In the genomic region with DNA sequence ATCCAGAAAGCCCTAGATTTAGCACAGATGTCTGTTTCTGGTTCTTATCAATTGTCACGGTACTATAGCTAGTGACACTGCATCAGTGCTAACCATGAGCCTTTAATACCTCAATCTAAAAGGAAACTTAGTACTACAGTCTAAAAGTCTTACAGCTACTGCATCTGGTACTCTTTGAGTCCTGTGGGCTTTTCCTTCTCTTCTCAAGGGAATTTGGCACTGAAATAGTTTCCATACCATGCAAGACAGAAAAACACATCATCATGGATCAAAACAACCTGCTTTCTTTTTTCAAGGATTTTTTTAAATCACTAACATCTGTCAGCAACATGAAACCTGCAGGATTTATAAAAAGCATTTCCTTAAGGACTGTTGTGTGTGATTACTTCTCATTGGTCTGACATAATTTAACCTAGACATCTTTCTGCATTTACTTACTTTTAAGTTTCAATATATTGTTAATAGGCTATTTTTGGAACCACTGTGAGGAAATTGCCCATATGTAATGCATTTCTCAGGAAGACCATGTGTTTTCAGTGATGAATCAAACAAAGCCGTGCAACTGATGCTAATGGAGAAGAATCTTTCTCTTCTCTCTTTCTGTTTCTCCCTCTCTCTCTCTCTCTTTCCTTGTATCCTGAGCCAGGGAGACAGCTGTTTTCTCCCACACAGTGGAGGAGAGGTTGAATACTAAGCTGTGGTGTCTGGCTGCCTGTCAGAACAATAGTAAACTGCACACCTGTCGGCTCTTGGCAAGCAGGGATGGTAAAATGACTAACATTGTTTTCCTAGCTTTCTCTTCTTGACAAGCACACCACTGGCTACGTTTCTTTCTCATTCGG, we compare ENCODE assay signal across 11 cellular contexts.
DNase-seq lines count a peak whose midpoint lies in the region; ATAC-seq and TF ChIP-seq lines count a peak whose summit lies in the region.
"Had no signal": no experiment of that assay in that cellular context is flagged by ENCODE, and none has a peak within 500 bp of the region (broad histone marks: within the 10 kb centered on the region; RNA-seq: fewer than 3 reads in every experiment).

No MANE protein-coding gene starts in this region.

- peak; percentile 63; the same call in 2 of the 3 replicates for ATAC-seq in RWPE2 (ENCODE audit: low read depth)
- ATAC-seq in HG02870 (IDR thresholded peaks at IDR 0.05; ENCODE audit: unreplicated experiment): no peak

- peaks cover 24% of the 10 kb centered on the region for H3K4me1 Mint-ChIP-seq in type B pancreatic cell (ENCODE audit: unreplicated experiment)

- no peaks in the 10 kb centered on the region for H3K4me1 ChIP-seq in RWPE2 (ENCODE audit: insufficient read depth, poor library complexity, severe bottlenecking)

- peaks cover 13% of the 10 kb centered on the region for H3K27me3 ChIP-seq in RWPE2 (ENCODE audit: insufficient read depth, poor library complexity, severe bottlenecking)
- H3K27me3 ChIP-seq: ovary had no signal

- TF ChIP-seq CTCF in RWPE2 (IDR thresholded peaks at IDR 0.05; ENCODE audit: poor library complexity, severe bottlenecking) (no peak), foreskin fibroblast (IDR thresholded peaks at IDR 0.05; ENCODE audit: low read depth, low read length) (no peak), type B pancreatic cell (conservative IDR thresholded peaks at IDR 0.05) (no peak)

- peaks cover 14% of the 10 kb centered on the region for H3K9me3 Mint-ChIP-seq in type B pancreatic cell

- H3K36me3 Mint-ChIP-seq in type B pancreatic cell: peaks cover 9% of the 10 kb centered on the region

- H3K9me3 ChIP-seq in RWPE2 (ENCODE audit: severe bottlenecking): peaks cover 2% of the 10 kb centered on the region
- H3K9me3 ChIP-seq: ovary had no signal

- H3K4me3 ChIP-seq in RWPE2 (ENCODE audit: severe bottlenecking) (no peak overlapping the region), foreskin fibroblast (ENCODE audit: low read depth in 1 of 2, low read length in 2 of 2) (peak overlapping the region; percentile 34 to 50)
- H3K4me3 ChIP-seq: ovary, thoracic aorta had no signal

- peak overlapping the region; percentile 72 for H3K4me3 Mint-ChIP-seq in type B pancreatic cell

- peaks cover 46% of the 10 kb centered on the region for H3K27me3 Mint-ChIP-seq in type B pancreatic cell

- no peak overlapping the region for H3K27ac ChIP-seq in RWPE2 (ENCODE audit: poor library complexity, severe bottlenecking)
- H3K27ac ChIP-seq: ovary, thoracic aorta, VCaP had no signal

- H3K27ac Mint-ChIP-seq in type B pancreatic cell: peak overlapping the region; percentile 60

- H3K36me3 ChIP-seq in RWPE2 (ENCODE audit: low read depth): no peaks in the 10 kb centered on the region
- H3K36me3 ChIP-seq: ovary, thoracic aorta had no signal

- DNase-seq in NCI-H1436 (lab: John Stamatoyannopoulos, UW): peak; percentile 44
- no peak for DNase-seq in NCI-H1436 treated with DMSO at 0.1 percent for 48 hours (lab: John Stamatoyannopoulos, UW)
- DNase-seq in RWPE2 (ENCODE audit: low spot score): no peak
- DNase-seq in foreskin fibroblast: peak; percentile 53 to 78
- DNase-seq in type B pancreatic cell (ENCODE audit: extremely low spot score, unreplicated experiment): no peak
- DNase-seq in GF-D8 (lab: John Stamatoyannopoulos, UW): no peak
- no peak for DNase-seq in activated CD4-positive, alpha-beta T cell treated with anti-CD3 and anti-CD28 coated beads, Interleukin-2, amount 50 U/mL, for 4 hours

Comparison
In these comparisons a context has a peak if more than half of its experiments do, and no peak if none do; other contexts are left out.
1. DNase-seq: peak in NCI-H1436 (single experiment) and foreskin fibroblast (2 of 2); none in NCI-H1436 treated with DMSO at 0.1 percent for 48 hours (single experiment), RWPE2 (single experiment), type B pancreatic cell (single experiment), GF-D8 (single experiment) and activated CD4-positive, alpha-beta T cell treated with anti-CD3 and anti-CD28 coated beads, Interleukin-2, amount 50 U/mL, for 4 hours (0 of 2).